In the genomic region with DNA sequence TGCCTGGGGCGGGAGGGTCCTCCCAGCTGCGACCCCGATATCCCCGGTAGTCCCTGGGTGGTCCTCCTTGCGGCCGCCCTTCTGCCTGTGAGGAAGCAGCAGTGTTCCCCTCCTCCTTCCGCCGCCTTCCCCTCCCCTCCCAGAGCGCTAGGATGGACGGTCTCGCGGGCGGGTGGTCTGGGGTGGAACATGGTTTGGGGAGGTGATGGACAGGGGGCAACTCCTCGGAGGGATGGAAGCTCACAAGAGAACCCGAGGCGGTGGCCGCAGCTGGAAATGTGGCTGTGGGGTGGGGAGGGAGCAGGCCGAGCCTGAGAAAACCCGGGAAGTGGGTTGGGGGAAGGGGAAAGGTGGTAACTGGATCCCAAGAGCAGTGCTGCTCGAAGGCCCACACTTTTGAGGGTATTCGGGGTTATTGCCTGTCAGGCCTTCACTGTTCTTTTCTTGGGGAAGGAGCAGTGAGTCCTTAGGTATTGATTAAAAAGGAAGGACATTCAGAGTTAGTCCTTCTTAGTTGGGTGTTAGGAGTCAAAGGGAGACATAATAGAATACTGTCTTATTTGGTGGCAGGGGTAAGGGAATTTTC, we compare ENCODE assay signal across 1 cellular context.
TF ChIP-seq lines count a peak whose summit lies in the region.

No MANE protein-coding gene starts in this region.

TF ChIP-seq in IMR-90, 13 proteins besides CTCF, POLR2A, EP300 and RAD21:
- TF ChIP-seq BHLHE40 (IDR thresholded peaks at IDR 0.05; ENCODE audit: low read depth, low read length) = no peak
- TF ChIP-seq MXI1 (IDR thresholded peaks at IDR 0.05; ENCODE audit: borderline replicate concordance, low read depth, low read length) = 0 out of 2 replicates have a peak, but pooled peaks have one; percentile 18
- TF ChIP-seq MAZ (IDR thresholded peaks at IDR 0.05; ENCODE audit: borderline replicate concordance, low read depth, low read length) = no peak; the same call in 1 of the 2 replicates
